ENCODE assay signal across 8 cellular contexts in genomic region chr7:111953611-111954010, GRCh38.
DNase-seq lines count a peak whose midpoint lies in the region; ATAC-seq lines count a peak whose summit lies in the region.

No MANE protein-coding gene starts in this region.

- peak overlapping the region; percentile 32 for H3K27ac ChIP-seq in angular gyrus (ENCODE audit: low read depth, low read length)

- DNase-seq in LoVo (ENCODE audit: low spot score) (peak; percentile 43), midbrain (lab: John Stamatoyannopoulos, UW) (peak; percentile 59), GF-D8 (lab: John Stamatoyannopoulos, UW) (no peak)
- no peak for DNase-seq in activated T-cell treated with anti-CD3 and anti-CD28 coated beads, Interleukin-2, amount 50 U/mL, for 1 hour
- DNase-seq in stimulated activated CD4-positive, alpha-beta T cell treated with anti-CD3 and anti-CD28 coated beads, Interleukin-1b, Interleukin-23, amount 100 ng/mL, for 48 hours, result no peak

- peak; percentile 54 for ATAC-seq in GM18858 (IDR thresholded peaks at IDR 0.05; ENCODE audit: unreplicated experiment)
- no peak for ATAC-seq in GM19035 (IDR thresholded peaks at IDR 0.05; ENCODE audit: unreplicated experiment)

Comparison
In these comparisons a context has a peak if more than half of its experiments do, and no peak if none do; other contexts are left out.
1. DNase-seq: peak in LoVo (single experiment) and midbrain (single experiment); none in activated T-cell treated with anti-CD3 and anti-CD28 coated beads, Interleukin-2, amount 50 U/mL, for 1 hour (single experiment), GF-D8 (single experiment) and stimulated activated CD4-positive, alpha-beta T cell treated with anti-CD3 and anti-CD28 coated beads, Interleukin-1b, Interleukin-23, amount 100 ng/mL, for 48 hours (single experiment).